ENCODE assay signal across 9 cellular contexts in the genomic region with DNA sequence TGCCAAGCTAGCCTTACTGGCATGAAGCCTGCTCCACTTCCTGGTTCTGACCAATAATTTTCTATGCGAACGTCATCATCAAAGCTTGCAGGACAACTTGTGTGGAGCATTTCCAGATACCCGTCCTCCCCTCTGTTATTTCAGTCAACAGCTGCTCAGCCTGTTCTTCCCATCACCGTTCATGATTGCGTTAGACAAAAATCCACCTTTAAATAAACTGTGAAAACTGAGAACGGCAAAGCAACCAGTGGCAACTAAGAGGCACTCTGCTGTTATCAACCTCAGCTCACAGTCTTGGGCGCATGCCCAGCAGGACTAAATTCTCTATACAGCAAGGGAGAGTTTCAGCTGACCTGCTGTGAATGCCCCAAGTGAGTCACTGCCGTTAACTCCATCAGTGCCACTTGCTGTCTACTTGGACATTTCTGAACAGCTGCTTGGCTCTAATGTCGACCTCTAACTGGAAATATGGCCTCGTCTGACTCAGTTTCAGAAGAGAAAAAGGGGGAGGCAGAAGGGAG.
DNase-seq lines count a peak whose midpoint lies in the region; ATAC-seq, FAIRE-seq and TF ChIP-seq lines count a peak whose summit lies in the region.
"Had no signal": no experiment of that assay in that cellular context is flagged by ENCODE, and none has a peak within 500 bp of the region (broad histone marks: within the 10 kb centered on the region; RNA-seq: fewer than 3 reads in every experiment).

No MANE protein-coding gene starts in this region.

- H3K4me3 ChIP-seq in HepG2 (replicated peaks in 1 of 3; ENCODE audit: insufficient read depth in 1 of 3, low read depth in 2 of 3, low read length in 3 of 3) (no peak overlapping the region), thyroid gland (replicated peaks in 1 of 3) (no peak overlapping the region)

- 0 out of 2 replicates have a peak overlapping the region, but pooled peaks have one; percentile 9 for H3K4me2 ChIP-seq in HepG2 (ENCODE audit: low read depth, low read length)

- H2AFZ ChIP-seq in HepG2 (ENCODE audit: low read length), result no peak overlapping the region

- FAIRE-seq in HepG2 (lab: Jason Lieb, UNC), result no peak

- H3K36me3 ChIP-seq in HepG2 (replicated peaks in 1 of 2; ENCODE audit: control insufficient read depth in 1 of 2, insufficient read depth in 2 of 2, low read length in 2 of 2), result no peaks in the 10 kb centered on the region
- H3K36me3 ChIP-seq in thyroid gland, result no peaks in the 10 kb centered on the region
- H3K36me3 ChIP-seq: neutrophil had no signal

- H3K79me2 ChIP-seq in HepG2 (ENCODE audit: insufficient read depth, low read length), result no peaks in the 10 kb centered on the region

- peak overlapping the region; percentile 56 for H3K4me3 Mint-ChIP-seq in chondrocyte (ENCODE audit: unreplicated experiment)

- H3K27me3 ChIP-seq in HepG2 (ENCODE audit: control insufficient read depth in 1 of 2, insufficient read depth in 2 of 2, low read length in 2 of 2) (no peaks in the 10 kb centered on the region; a peak in 1 of 5 replicates), thyroid gland (no peaks in the 10 kb centered on the region)
- H3K27me3 ChIP-seq: neutrophil had no signal

- CTCF ChIA-PET in HepG2 (lab: Yijun Ruan, JAX; ENCODE audit: low intra/inter-chr PET ratio, low total read pairs), result no interaction called here

- no peaks in the 10 kb centered on the region for H4K20me1 ChIP-seq in HepG2 (ENCODE audit: insufficient read depth, low read length)

- peak overlapping the region; percentile 94 for H3K27ac Mint-ChIP-seq in chondrocyte (ENCODE audit: unreplicated experiment)

- TF ChIP-seq CTCF in chondrocyte (IDR thresholded peaks at IDR 0.05), result peak; percentile 41
- no peak for TF ChIP-seq CTCF in HepG2 (CRISPR knock-in tag; IDR thresholded peaks at IDR 0.05)
- no peak for TF ChIP-seq CTCF in thyroid gland (IDR thresholded peaks at IDR 0.05)

- H3K9me3 Mint-ChIP-seq in chondrocyte (ENCODE audit: low read depth), result no peaks in the 10 kb centered on the region

- H3K9me3 ChIP-seq in HepG2 (ENCODE audit: low read length), result no peaks in the 10 kb centered on the region
- no peaks in the 10 kb centered on the region for H3K9me3 ChIP-seq in thyroid gland
- H3K9me3 ChIP-seq: neutrophil had no signal

- POLR2A ChIA-PET in HepG2 (lab: Yijun Ruan, JAX), result no interaction called here

- no peaks in the 10 kb centered on the region for H3K4me1 ChIP-seq in HepG2 (ENCODE audit: insufficient read depth, low read length)
- peaks cover 0 to 15% of the 10 kb centered on the region in 2 donors for H3K4me1 ChIP-seq in thyroid gland

- no TSS peak for BruUV-seq in HepG2 (replicated peaks; lab: Mats Ljungman, UMichigan)

- TF ChIP-seq EP300 in HepG2 (IDR thresholded peaks at IDR 0.05; ENCODE audit: low read depth in 2 of 2, low read length in 2 of 2) (no peak), HepG2 (CRISPR knock-in tag; IDR thresholded peaks at IDR 0.05; ENCODE audit: borderline replicate concordance) (no peak)

- no peaks in the 10 kb centered on the region for H3K27me3 Mint-ChIP-seq in chondrocyte (ENCODE audit: low read depth)

- peaks cover 3% of the 10 kb centered on the region for H3K36me3 Mint-ChIP-seq in chondrocyte (ENCODE audit: low read depth)

- TF ChIP-seq POLR2A in HepG2 (IDR thresholded peaks at IDR 0.05; ENCODE audit: insufficient read depth in 1 of 2, low read depth in 2 of 2, low read length in 2 of 2) (no peak), thyroid gland (IDR thresholded peaks at IDR 0.05) (peak in 1 of 2 donors; percentile 12)

- H3K27ac ChIP-seq in HepG2 (ENCODE audit: extremely low read length, insufficient read depth, low read length) (no peak overlapping the region), thyroid gland (peak overlapping the region; percentile 62 to 81 (median 70))
- H3K27ac ChIP-seq: neutrophil had no signal

- ATAC-seq in HepG2 (peak; percentile 47; the same call in 2 of the 3 replicates), HG02642 (IDR thresholded peaks at IDR 0.05; ENCODE audit: poor library complexity, unreplicated experiment) (no peak), GM21737 (IDR thresholded peaks at IDR 0.05; ENCODE audit: unreplicated experiment) (no peak)

- no peak for TF ChIP-seq RAD21 in HepG2 (CRISPR knock-in tag; IDR thresholded peaks at IDR 0.05)

- H3K9ac ChIP-seq in HepG2 (ENCODE audit: insufficient read depth, low read depth, low read length), result no peak overlapping the region

- 8% methylated on average over 10 of the region's 10 CpGs for WGBS in HepG2 (ENCODE audit: low lambda C conversion rate)
- WGBS in thyroid gland, 2 donors, result 8 to 16% methylated on average over 10 of the region's 10 CpGs

- intact Hi-C loops in HepG2 (cut with micrococcal nuclease; ENCODE audit: unreplicated experiment) (no loop called here), thyroid gland (cut with DNase I) (no loop called here)

- peaks cover 63% of the 10 kb centered on the region for H3K4me1 Mint-ChIP-seq in chondrocyte (ENCODE audit: low read depth)

- in situ Hi-C loops in HepG2 (cut with HindIII; ENCODE audit: extremely low pct_ligation_motif_present, low pct_unique_long_range_greater_than_20kb), result no loop called here

- DNase-seq in GM04504 (ENCODE audit: low read depth), result peak; percentile 88
- DNase-seq in NCI-H510A (lab: John Stamatoyannopoulos, UW), result peak; percentile 94
- DNase-seq in chondrocyte (ENCODE audit: low spot score), result no peak
- peak; percentile 29 for DNase-seq in HepG2 (ENCODE audit: low spot score)
- DNase-seq in thyroid gland, result peak; percentile 95 to 96
- no peak for DNase-seq in activated effector memory CD4-positive, alpha-beta T cell treated with anti-CD3 and anti-CD28 coated beads, Interleukin-2, amount 50 U/mL, for 16 hours

TF ChIP-seq in HepG2, 621 proteins besides CTCF, POLR2A, EP300 and RAD21:
- TF ChIP-seq ZBTB14 (CRISPR knock-in tag; IDR thresholded peaks at IDR 0.05), result no peak
- TF ChIP-seq ZNF652 (CRISPR knock-in tag; IDR thresholded peaks at IDR 0.05; ENCODE audit: borderline replicate concordance, low read depth), result peak; percentile 90
- peak; percentile 80 for TF ChIP-seq FOSL2 (CRISPR knock-in tag; IDR thresholded peaks at IDR 0.05)

Comparison
In these comparisons a context has a peak if more than half of its experiments do, and no peak if none do; other contexts are left out.
1. DNase-seq: peak in GM04504 (single experiment), NCI-H510A (single experiment), HepG2 (single experiment) and thyroid gland (2 of 2); none in chondrocyte (single experiment) and activated effector memory CD4-positive, alpha-beta T cell treated with anti-CD3 and anti-CD28 coated beads, Interleukin-2, amount 50 U/mL, for 16 hours (single experiment).